In the genomic region with DNA sequence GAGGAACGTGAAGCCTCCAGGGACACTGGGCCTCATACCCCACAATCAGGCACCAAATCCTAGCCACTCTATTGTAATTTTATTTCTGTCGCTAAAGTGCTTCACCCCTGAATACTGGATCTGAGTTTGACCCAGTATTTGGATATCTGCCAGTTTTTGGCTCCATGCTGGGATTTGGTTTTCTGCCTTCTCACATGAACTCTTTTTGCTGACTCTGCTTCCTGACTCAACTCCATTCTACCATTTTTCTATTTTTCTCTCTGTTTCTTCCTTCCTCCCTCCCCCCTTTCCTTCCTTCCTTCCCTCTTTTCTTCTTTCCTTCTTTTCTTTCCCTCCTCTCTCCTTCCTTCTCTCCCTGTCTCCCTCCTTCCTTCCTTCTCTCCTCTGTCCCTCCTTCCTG, we compare ENCODE assay signal across 17 cellular contexts.
"Had no signal": no experiment of that assay in that cellular context is flagged by ENCODE, and none has a peak within 500 bp of the region (broad histone marks: within the 10 kb centered on the region; RNA-seq: fewer than 3 reads in every experiment).

No MANE protein-coding gene starts in this region.

- DNase-seq: effector CD4-positive, alpha-beta T cell; foreskin melanocyte; kidney; left cardiac atrium; left ventricle myocardium inferior; lower lobe of right lung; mesenchymal stem cell; midbrain; occipital lobe; pancreas; spleen; stimulated activated CD4-positive, alpha-beta T cell treated with anti-CD3 and anti-CD28 coated beads, Interleukin-2, amount 100 ng/mL, for 24 hours; stimulated activated CD4-positive, alpha-beta T cell treated with anti-CD3 and anti-CD28 coated beads, Interleukin-4, amount 100 ng/mL, for 4 hours; stimulated activated naive CD4-positive, alpha-beta T cell; stomach; substantia nigra; transverse colon had no signal
